9 cellular contexts compared by ENCODE assay signal in genomic region chrX:119887721-119888425, GRCh38. TPM values are rescaled to one million over a fixed set of nuclear protein-coding genes. Genes with fewer than 3 reads are reported as not detected.
DNase-seq lines count a peak whose midpoint lies in the region; ATAC-seq and TF ChIP-seq lines count a peak whose summit lies in the region.
"Had no signal": no experiment of that assay in that cellular context is flagged by ENCODE, and none has a peak within 500 bp of the region (broad histone marks: within the 10 kb centered on the region; RNA-seq: fewer than 3 reads in every experiment).

No MANE protein-coding gene starts in this region.

- TF ChIP-seq CTCF in HFFc6 (IDR thresholded peaks at IDR 0.05): peak; percentile 74

- H3K27ac Mint-ChIP-seq in HFFc6: no peak overlapping the region

- H3K4me1 Mint-ChIP-seq in HFFc6 (ENCODE audit: low read depth): no peaks in the 10 kb centered on the region

- H3K9me3 Mint-ChIP-seq in HFFc6: no peaks in the 10 kb centered on the region

- ATAC-seq in GM18873 (IDR thresholded peaks at IDR 0.05; ENCODE audit: low FRiP score, unreplicated experiment): no peak

- DNase-seq in EH (ENCODE audit: low read depth) (peak; percentile 65), HFFc6 (peak; percentile 43), NCI-H510A (lab: John Stamatoyannopoulos, UW) (peak; percentile 79), lung microvascular endothelial cell (ENCODE audit: low read depth in 2 of 2) (peak; percentile 57 to 70)
- peak; percentile 70 to 78 for DNase-seq in activated CD4-positive, alpha-beta T cell treated with anti-CD3 and anti-CD28 coated beads, Interleukin-2, amount 50 U/mL, for 48 hours
- peak; percentile 28 for DNase-seq in effector CD4-positive, alpha-beta T cell
- DNase-seq in stimulated activated CD8-positive, alpha-beta memory T cell treated with anti-CD3 and anti-CD28 coated beads, Interleukin-7, amount 100 ng/mL, for 24 hours (ENCODE audit: low read depth): peak; percentile 17

- no peaks in the 10 kb centered on the region for H3K36me3 Mint-ChIP-seq in HFFc6 (ENCODE audit: low read depth)

- peak overlapping the region; percentile 51 for H3K4me3 Mint-ChIP-seq in HFFc6

- no peaks in the 10 kb centered on the region; the same call in 1 of the 2 replicates for H3K27me3 Mint-ChIP-seq in HFFc6 (ENCODE audit: insufficient read depth)

RNA-seq across cellular contexts. Expression of gene AKAP14, which starts 7.8 kb away (rescaled TPM):
- not detected for total RNA-seq in HFFc6 (2021; fragmentation: NEBNext Ultra II Directional; extraction: Animal tissue kit (Norgen Biotek cat#: 25700))
- not detected in 2 replicates for total RNA-seq in lung microvascular endothelial cell
- total RNA-seq: activated CD8-positive, alpha-beta memory T cell treated with anti-CD3 and anti-CD28 coated beads for 36 hours had no signal

RNA-seq across cellular contexts. Expression of gene NDUFA1, which starts 16.2 kb away (rescaled TPM):
- total RNA-seq in HFFc6 (2021; fragmentation: NEBNext Ultra II Directional; extraction: Animal tissue kit (Norgen Biotek cat#: 25700)): 100 to 1,000 TPM in 2 of 6 experiments, 10 to 100 TPM in 4; 70.0 to 114 (median 97.1) TPM
- total RNA-seq in lung microvascular endothelial cell: 131 and 142 TPM in 2 replicates

RNA-seq across cellular contexts. Expression of gene RNF113A, which starts 16.3 kb away (rescaled TPM):
- total RNA-seq in HFFc6 (2021; fragmentation: NEBNext Ultra II Directional; extraction: Animal tissue kit (Norgen Biotek cat#: 25700)): 10 to 100 TPM; 12.2 to 17.0 (median 14.9) TPM
- total RNA-seq in lung microvascular endothelial cell: 13.1 and 14.9 TPM in 2 replicates

RNA-seq across cellular contexts. Expression of gene UPF3B, which starts 35.1 kb away (rescaled TPM):
- 1 to 10 TPM; 5.1 to 7.2 (median 6.5) TPM for total RNA-seq in HFFc6 (2021; fragmentation: NEBNext Ultra II Directional; extraction: Animal tissue kit (Norgen Biotek cat#: 25700))
- 1.2 and 2.0 TPM in 2 replicates for total RNA-seq in lung microvascular endothelial cell

RNA-seq across cellular contexts. Expression of gene NKAP, which starts 55.7 kb away (rescaled TPM):
- total RNA-seq in HFFc6 (2021; fragmentation: NEBNext Ultra II Directional; extraction: Animal tissue kit (Norgen Biotek cat#: 25700)): 1 to 10 TPM; 5.7 to 7.5 (median 6.7) TPM
- total RNA-seq in lung microvascular endothelial cell: 2.2 and 3.0 TPM in 2 replicates

Comparison
In these comparisons a context has a peak if more than half of its experiments do, and no peak if none do; other contexts are left out.
1. DNase-seq: peak in every context shown above with its lines; median percentile 79 in NCI-H510A; 74 in activated CD4-positive, alpha-beta T cell treated with anti-CD3 and anti-CD28 coated beads, Interleukin-2, amount 50 U/mL, for 48 hours; 65 in EH; 64 in lung microvascular endothelial cell; 43 in HFFc6; 28 in effector CD4-positive, alpha-beta T cell; 17 in stimulated activated CD8-positive, alpha-beta memory T cell treated with anti-CD3 and anti-CD28 coated beads, Interleukin-7, amount 100 ng/mL, for 24 hours.